Comparison of ENCODE assay signal across 8 cellular contexts in genomic region chr10:114821915-114822770, GRCh38. TPM values are rescaled to one million over a fixed set of nuclear protein-coding genes. Genes with fewer than 3 reads are reported as not detected.
DNase-seq lines count a peak whose midpoint lies in the region; ATAC-seq and TF ChIP-seq lines count a peak whose summit lies in the region.

No MANE protein-coding gene starts in this region.

- peak; percentile 58 for DNase-seq in GM03348 (ENCODE audit: low spot score)
- DNase-seq in WTC11 (ENCODE audit: low spot score) = peak; percentile 26
- peak; percentile 45 for DNase-seq in lower lobe of right lung
- DNase-seq in stimulated activated CD8-positive, alpha-beta memory T cell treated with anti-CD3 and anti-CD28 coated beads, Interleukin-4, amount 100 ng/mL, for 24 hours (ENCODE audit: low read depth) = peak; percentile 10
- DNase-seq in SHP77 treated with DMSO at 0.1 percent for 48 hours (lab: John Stamatoyannopoulos, UW) = no peak

- no peaks in the 10 kb centered on the region for H3K9me3 ChIP-seq in HUES64 (ENCODE audit: insufficient read depth, low read depth, low read length)
- H3K9me3 ChIP-seq in duodenal mucosa (ENCODE audit: control insufficient read depth in 1 of 2, low read length in 2 of 2) = no peaks in the 10 kb centered on the region
- no peaks in the 10 kb centered on the region for H3K9me3 ChIP-seq in lower lobe of right lung

- H3K9ac ChIP-seq in HUES64 (ENCODE audit: low read depth, low read length) (peak overlapping the region; percentile 92), duodenal mucosa (ENCODE audit: low read depth in 1 of 2, low read length in 2 of 2) (peak overlapping the region; percentile 78 to 89)

- intact Hi-C loops in lower lobe of right lung (cut with DNase I) = no loop called here

- CTCF ChIA-PET in WTC11 (lab: Charles Lee) = interaction anchor here (0.5 to 2.3 kb wide), 31 partner anchors 9 to 518 kb away, joined by 3 to 21 read pairs (median 4); no protein-coding TSS in a partner anchor

- H3K36me3 ChIP-seq in HUES64 (ENCODE audit: insufficient read depth, low read length) (no peaks in the 10 kb centered on the region), duodenal mucosa (ENCODE audit: control insufficient read depth in 1 of 2, insufficient read depth in 2 of 2, low read length in 2 of 2) (no peaks in the 10 kb centered on the region), lower lobe of right lung (no peaks in the 10 kb centered on the region)

- POLR2A ChIA-PET in WTC11 (lab: Charles Lee) = no interaction called here

- H3K9me3 Mint-ChIP-seq in WTC11 = no peaks in the 10 kb centered on the region

- H3K27me3 Mint-ChIP-seq in WTC11 (ENCODE audit: low read depth) = no peaks in the 10 kb centered on the region

- H3K27ac ChIP-seq in HUES64 (ENCODE audit: low read depth, low read length) (peak overlapping the region; percentile 76), duodenal mucosa (ENCODE audit: low read depth, low read length) (peak overlapping the region; percentile 92), lower lobe of right lung (peak overlapping the region; percentile 98)

- WGBS in HUES64 = under 1% methylated on average over 79 of the region's 79 CpGs

- H3K36me3 Mint-ChIP-seq in WTC11 = no peaks in the 10 kb centered on the region

- H3K4me3 ChIP-seq in HUES64 (ENCODE audit: low read length) (peak overlapping the region; percentile 57), duodenal mucosa (ENCODE audit: low read depth in 1 of 2, low read length in 2 of 2) (peak overlapping the region; percentile 70 to 86), lower lobe of right lung (peak overlapping the region; percentile 92)

- peak overlapping the region; percentile 88 for H3K4me3 Mint-ChIP-seq in WTC11

- TF ChIP-seq CTCF in WTC11 (IDR thresholded peaks at IDR 0.05) (0 out of 2 replicates have a peak, but pooled peaks have one; percentile 15), lower lobe of right lung (IDR thresholded peaks at IDR 0.05) (peak; percentile 30)

- ATAC-seq in GM21526 (IDR thresholded peaks at IDR 0.05; ENCODE audit: low FRiP score, unreplicated experiment) = peak; percentile 41
- peak; percentile 62 for ATAC-seq in WTC11
- ATAC-seq in lower lobe of right lung = peak; percentile 81 to 82

- peaks cover 10% of the 10 kb centered on the region for H3K4me1 ChIP-seq in HUES64 (ENCODE audit: insufficient read depth, low read length)
- H3K4me1 ChIP-seq in duodenal mucosa (ENCODE audit: control insufficient read depth in 1 of 2, insufficient read depth in 2 of 2, low read length in 2 of 2) = peaks cover 16 to 21% of the 10 kb centered on the region in 2 donors
- H3K4me1 ChIP-seq in lower lobe of right lung = peaks cover 47% of the 10 kb centered on the region

- peaks cover 10% of the 10 kb centered on the region for H3K4me1 Mint-ChIP-seq in WTC11

- peak overlapping the region; percentile 82 for H3K27ac Mint-ChIP-seq in WTC11

- H3K27me3 ChIP-seq in HUES64 (ENCODE audit: insufficient read depth, low read length) (no peaks in the 10 kb centered on the region), duodenal mucosa (ENCODE audit: control insufficient read depth in 1 of 2, insufficient read depth in 2 of 2, low read length in 2 of 2) (no peaks in the 10 kb centered on the region), lower lobe of right lung (ENCODE audit: low read depth) (no peaks in the 10 kb centered on the region)

TF ChIP-seq in WTC11, 78 proteins besides CTCF, POLR2A, EP300 and RAD21:
- TF ChIP-seq HMGXB4 (CRISPR knock-in tag; IDR thresholded peaks at IDR 0.05) (peak; percentile 95), KAT7 (CRISPR knock-in tag; IDR thresholded peaks at IDR 0.05; ENCODE audit: borderline replicate concordance) (0 out of 2 replicates have a peak, but pooled peaks have one; percentile 39), ARID4B (CRISPR knock-in tag; IDR thresholded peaks at IDR 0.05; ENCODE audit: borderline replicate concordance) (peak; percentile 43; the same call in 1 of the 2 replicates), NFYB (CRISPR knock-in tag; conservative IDR thresholded peaks at IDR 0.05; ENCODE audit: low read depth) (no peak), OVOL2 (CRISPR knock-in tag; IDR thresholded peaks at IDR 0.05; ENCODE audit: borderline replicate concordance) (no peak), ATF1 (CRISPR knock-in tag; IDR thresholded peaks at IDR 0.05) (0 out of 2 replicates have a peak, but pooled peaks have one; percentile 31), CREM (CRISPR knock-in tag; IDR thresholded peaks at IDR 0.05) (no peak), MLX (CRISPR knock-in tag; IDR thresholded peaks at IDR 0.05) (0 out of 2 replicates have a peak, but pooled peaks have one; percentile 41), EMX1 (CRISPR knock-in tag; IDR thresholded peaks at IDR 0.05) (no peak), ELF4 (CRISPR knock-in tag; IDR thresholded peaks at IDR 0.05; ENCODE audit: low read depth) (0 out of 2 replicates have a peak, but pooled peaks have one; percentile 53), PRRX2 (CRISPR knock-in tag; IDR thresholded peaks at IDR 0.05) (no peak), SMAD4 (CRISPR knock-in tag; IDR thresholded peaks at IDR 0.05) (no peak), TCF7 (CRISPR knock-in tag; IDR thresholded peaks at IDR 0.05; ENCODE audit: low read depth) (0 out of 2 replicates have a peak, but pooled peaks have one; percentile 67), CBFB (CRISPR knock-in tag; IDR thresholded peaks at IDR 0.05; ENCODE audit: low read depth) (peak; percentile 93; the same call in 1 of the 2 replicates), FOXP1 (CRISPR knock-in tag; IDR thresholded peaks at IDR 0.05; ENCODE audit: borderline replicate concordance) (peak; percentile 79; the same call in 1 of the 2 replicates), TEAD4 (CRISPR knock-in tag; IDR thresholded peaks at IDR 0.05) (peak; percentile 34; the same call in 1 of the 2 replicates), FOXK1 (CRISPR knock-in tag; IDR thresholded peaks at IDR 0.05) (no peak)

RNA-seq across cellular contexts. Expression of gene FHIP2A, which starts 0.6 kb away (rescaled TPM):
- polyA plus RNA-seq in HUES64 (2013, experiment 1 of 2) = 8.2 TPM
- polyA plus RNA-seq in HUES64 (2013, experiment 2 of 2) = 9.4 TPM
- 14.3 to 15.5 TPM (median 14.6 TPM) in 3 replicates for total RNA-seq in WTC11 (2021)
- total RNA-seq in lower lobe of right lung = 23.6 TPM
